ENCODE assay signal across 39 cellular contexts in genomic region chr15:100437261-100437660, GRCh38.
"Had no signal": no experiment of that assay in that cellular context is flagged by ENCODE, and none has a peak within 500 bp of the region (broad histone marks: within the 10 kb centered on the region; RNA-seq: fewer than 3 reads in every experiment).

No MANE protein-coding gene starts in this region.

- H3K4me3 ChIP-seq: adrenal gland, ascending aorta, body of pancreas, breast epithelium, cardiac muscle cell had no signal

- H3K9me3 ChIP-seq: adrenal gland, ascending aorta, body of pancreas, breast epithelium had no signal

- H3K36me3 Mint-ChIP-seq: activated naive CD4-positive, alpha-beta T cell treated with anti-CD3 and anti-CD28 coated beads, Interleukin-2, amount 10 ng/mL, durations not matched to agents 7 days and 5 days; activated naive CD4-positive, alpha-beta T cell treated with anti-CD3 and anti-CD28 coated beads, Interleukin-2, amount 50 U/mL, for 72 hours; activated naive CD8-positive, alpha-beta T cell; activated naive CD8-positive, alpha-beta T cell treated with anti-CD3 and anti-CD28 coated beads for 36 hours; activated naive CD8-positive, alpha-beta T cell treated with anti-CD3 and anti-CD28 coated beads, Interleukin-2, amount 10 ng/mL, durations not matched to agents 7 days and 5 days; brain had no signal

- H3K36me3 ChIP-seq: adrenal gland, ascending aorta, brain microvascular endothelial cell, breast epithelium, cardiac muscle cell had no signal

- DNase-seq: activated effector memory CD4-positive, alpha-beta T cell treated with anti-CD3 and anti-CD28 coated beads, Interleukin-2, amount 50 U/mL, for 16 hours; activated effector memory CD4-positive, alpha-beta T cell treated with Interleukin-2 at 50 U/mL for 16 hours; activated gamma-delta T cell; activated gamma-delta T cell treated with Interleukin-2 at 50 U/mL for 16 hours; activated naive CD4-positive, alpha-beta T cell; activated naive CD4-positive, alpha-beta T cell treated with anti-CD3 and anti-CD28 coated beads for 36 hours; activated naive CD4-positive, alpha-beta T cell treated with anti-CD3 and anti-CD28 coated beads, Interleukin-2, amount 10 ng/mL, durations not matched to agents 7 days and 5 days; activated naive CD4-positive, alpha-beta T cell treated with anti-CD3 and anti-CD28 coated beads, Interleukin-2, amount 50 U/mL, for 16 hours; activated naive CD4-positive, alpha-beta T cell treated with Interleukin-2 at 50 U/mL for 16 hours; activated naive CD8-positive, alpha-beta T cell treated with anti-CD3 and anti-CD28 coated beads for 36 hours; activated naive CD8-positive, alpha-beta T cell treated with anti-CD3 and anti-CD28 coated beads, Interleukin-2, amount 10 ng/mL, durations not matched to agents 7 days and 5 days; activated naive CD8-positive, alpha-beta T cell treated with anti-CD3 and anti-CD28 coated beads, Interleukin-2, amount 50 U/mL, for 24 hours; activated T-cell treated with anti-CD3 and anti-CD28 coated beads for 4 hours; activated T-cell treated with anti-CD3 and anti-CD28 coated beads, Interleukin-2, amount 50 U/mL, for 1 hour; activated T-cell treated with anti-CD3 and anti-CD28 coated beads, Interleukin-2, amount 50 U/mL, for 24 hours; activated T-cell treated with anti-CD3 and anti-CD28 coated beads, Interleukin-2, amount 50 U/mL, for 4 hours; activated T-cell treated with anti-CD3 and anti-CD28 coated beads, Interleukin-2, amount 50 U/mL, for 48 hours; activated T-cell treated with anti-CD3 and anti-CD28 coated beads, Interleukin-2, amount 50 U/mL, for 72 hours; adrenal gland; amniotic stem cell; amygdala; anterior cingulate cortex; aorta; body of pancreas; brain microvascular endothelial cell; caudate nucleus; central memory CD4-positive, alpha-beta T cell; cerebellar nuclear complex had no signal

- H3K27me3 Mint-ChIP-seq: activated naive CD4-positive, alpha-beta T cell treated with anti-CD3 and anti-CD28 coated beads, Interleukin-2, amount 10 ng/mL, durations not matched to agents 7 days and 5 days; activated naive CD4-positive, alpha-beta T cell treated with anti-CD3 and anti-CD28 coated beads, Interleukin-2, amount 50 U/mL, for 24 hours; activated naive CD8-positive, alpha-beta T cell; activated naive CD8-positive, alpha-beta T cell treated with anti-CD3 and anti-CD28 coated beads for 36 hours; activated naive CD8-positive, alpha-beta T cell treated with anti-CD3 and anti-CD28 coated beads, Interleukin-2, amount 10 ng/mL, durations not matched to agents 7 days and 5 days; activated naive CD8-positive, alpha-beta T cell treated with anti-CD3 and anti-CD28 coated beads, Interleukin-2, amount 50 U/mL, for 24 hours; activated T-cell treated with anti-CD3 and anti-CD28 coated beads, Interleukin-2, amount 50 U/mL, for 24 hours; activated T-helper 17 cell treated with anti-CD3 and anti-CD28 coated beads, Interleukin-2, amount 50 U/mL, for 72 hours had no signal

- H3K27me3 ChIP-seq: adrenal gland, ascending aorta, body of pancreas, brain microvascular endothelial cell, breast epithelium, cardiac muscle cell had no signal

- H3K4me3 Mint-ChIP-seq: activated naive CD4-positive, alpha-beta T cell treated with anti-CD3 and anti-CD28 coated beads for 36 hours; activated naive CD4-positive, alpha-beta T cell treated with anti-CD3 and anti-CD28 coated beads, Interleukin-2, amount 10 ng/mL, durations not matched to agents 7 days and 5 days; activated naive CD4-positive, alpha-beta T cell treated with anti-CD3 and anti-CD28 coated beads, Interleukin-2, amount 50 U/mL, for 24 hours; activated naive CD8-positive, alpha-beta T cell; activated naive CD8-positive, alpha-beta T cell treated with anti-CD3 and anti-CD28 coated beads for 36 hours; activated naive CD8-positive, alpha-beta T cell treated with anti-CD3 and anti-CD28 coated beads, Interleukin-2, amount 10 ng/mL, durations not matched to agents 7 days and 5 days; activated naive CD8-positive, alpha-beta T cell treated with anti-CD3 and anti-CD28 coated beads, Interleukin-2, amount 50 U/mL, for 24 hours; activated T-cell treated with anti-CD3 and anti-CD28 coated beads, Interleukin-2, amount 50 U/mL, for 24 hours; activated T-cell treated with anti-CD3 and anti-CD28 coated beads, Interleukin-2, amount 50 U/mL, for 4 hours; activated T-cell treated with anti-CD3 and anti-CD28 coated beads, Interleukin-2, amount 50 U/mL, for 72 hours; activated T-helper 1 cell treated with anti-CD3 and anti-CD28 coated beads, Interleukin-12 subunit alpha, Interleukin-12 subunit beta, Interleukin-2, Interleukin-4 antibody, amounts not matched to agents 30 ng/mL and 10 ng/mL and 1 ng/mL, durations not matched to agents 14 hours and 24 hours and 36 hours; activated T-helper 17 cell treated with anti-CD3 and anti-CD28 coated beads, Interleukin-2, amount 50 U/mL, for 72 hours; brain; central memory CD8-positive, alpha-beta T cell had no signal

- H3K27ac Mint-ChIP-seq: activated naive CD4-positive, alpha-beta T cell treated with anti-CD3 and anti-CD28 coated beads for 36 hours; activated naive CD4-positive, alpha-beta T cell treated with anti-CD3 and anti-CD28 coated beads, Interleukin-2, amount 10 ng/mL, durations not matched to agents 7 days and 5 days; activated naive CD4-positive, alpha-beta T cell treated with anti-CD3 and anti-CD28 coated beads, Interleukin-2, amount 50 U/mL, for 24 hours; activated naive CD4-positive, alpha-beta T cell treated with anti-CD3 and anti-CD28 coated beads, Interleukin-2, amount 50 U/mL, for 72 hours; activated naive CD8-positive, alpha-beta T cell; activated naive CD8-positive, alpha-beta T cell treated with anti-CD3 and anti-CD28 coated beads for 36 hours; activated naive CD8-positive, alpha-beta T cell treated with anti-CD3 and anti-CD28 coated beads, Interleukin-2, amount 10 ng/mL, durations not matched to agents 7 days and 5 days; activated naive CD8-positive, alpha-beta T cell treated with anti-CD3 and anti-CD28 coated beads, Interleukin-2, amount 50 U/mL, for 24 hours; activated T-cell treated with anti-CD3 and anti-CD28 coated beads, Interleukin-2, amount 50 U/mL, for 24 hours; activated T-cell treated with anti-CD3 and anti-CD28 coated beads, Interleukin-2, amount 50 U/mL, for 72 hours; activated T-helper 1 cell treated with anti-CD3 and anti-CD28 coated beads, Interleukin-12 subunit alpha, Interleukin-12 subunit beta, Interleukin-2, Interleukin-4 antibody, amounts not matched to agents 30 ng/mL and 10 ng/mL and 1 ng/mL, durations not matched to agents 14 hours and 24 hours and 36 hours; activated T-helper 17 cell treated with anti-CD3 and anti-CD28 coated beads, Interleukin-2, amount 50 U/mL, for 72 hours; activated T-helper 2 cell treated with anti-CD3 and anti-CD28 coated beads, Interferon-gamma antibody, Interleukin-2, Interleukin-4, amounts not matched to agents 10 μg/mL and 5 μg/mL and 100 μg/mL, durations not matched to agents 14 hours and 24 hours and 36 hours; brain had no signal

- H3K4me1 Mint-ChIP-seq: activated naive CD4-positive, alpha-beta T cell treated with anti-CD3 and anti-CD28 coated beads, Interleukin-2, amount 10 ng/mL, durations not matched to agents 7 days and 5 days; activated naive CD8-positive, alpha-beta T cell treated with anti-CD3 and anti-CD28 coated beads, Interleukin-2, amount 50 U/mL, for 24 hours; activated T-helper 17 cell treated with anti-CD3 and anti-CD28 coated beads, Interleukin-2, amount 50 U/mL, for 72 hours; central memory CD8-positive, alpha-beta T cell had no signal

- ATAC-seq: activated naive CD4-positive, alpha-beta T cell treated with anti-CD3 and anti-CD28 coated beads, Interleukin-2, amount 50 U/mL, for 72 hours; activated naive CD8-positive, alpha-beta T cell treated with anti-CD3 and anti-CD28 coated beads, Interleukin-2, amount 50 U/mL, for 24 hours; activated T-cell treated with anti-CD3 and anti-CD28 coated beads, Interleukin-2, amount 50 U/mL, for 4 hours; activated T-cell treated with anti-CD3 and anti-CD28 coated beads, Interleukin-2, amount 50 U/mL, for 72 hours; activated T-helper 17 cell treated with anti-CD3 and anti-CD28 coated beads, Interleukin-2, amount 50 U/mL, for 72 hours; body of pancreas had no signal

- H3K27ac ChIP-seq: adrenal gland, ascending aorta, body of pancreas, brain microvascular endothelial cell, breast epithelium, cardiac muscle cell had no signal

- H3K4me1 ChIP-seq: adrenal gland, ascending aorta, body of pancreas, breast epithelium had no signal

- H3K9me3 Mint-ChIP-seq: activated naive CD4-positive, alpha-beta T cell treated with anti-CD3 and anti-CD28 coated beads, Interleukin-2, amount 50 U/mL, for 24 hours; activated naive CD4-positive, alpha-beta T cell treated with anti-CD3 and anti-CD28 coated beads, Interleukin-2, amount 50 U/mL, for 72 hours; activated naive CD8-positive, alpha-beta T cell treated with anti-CD3 and anti-CD28 coated beads for 36 hours; activated naive CD8-positive, alpha-beta T cell treated with anti-CD3 and anti-CD28 coated beads, Interleukin-2, amount 10 ng/mL, durations not matched to agents 7 days and 5 days; activated naive CD8-positive, alpha-beta T cell treated with anti-CD3 and anti-CD28 coated beads, Interleukin-2, amount 50 U/mL, for 24 hours; activated T-cell treated with anti-CD3 and anti-CD28 coated beads, Interleukin-2, amount 50 U/mL, for 24 hours; activated T-cell treated with anti-CD3 and anti-CD28 coated beads, Interleukin-2, amount 50 U/mL, for 4 hours; activated T-helper 1 cell treated with anti-CD3 and anti-CD28 coated beads, Interleukin-12 subunit alpha, Interleukin-12 subunit beta, Interleukin-2, Interleukin-4 antibody, amounts not matched to agents 30 ng/mL and 10 ng/mL and 1 ng/mL, durations not matched to agents 14 hours and 24 hours and 36 hours; activated T-helper 17 cell treated with anti-CD3 and anti-CD28 coated beads, Interleukin-2, amount 50 U/mL, for 72 hours; activated T-helper 2 cell treated with anti-CD3 and anti-CD28 coated beads, Interferon-gamma antibody, Interleukin-2, Interleukin-4, amounts not matched to agents 10 μg/mL and 5 μg/mL and 100 μg/mL, durations not matched to agents 14 hours and 24 hours and 36 hours; central memory CD8-positive, alpha-beta T cell had no signal
